In genomic region chr16:11328172-11329079, GRCh38 we compare ENCODE assay signal across 9 cellular contexts. TPM values are rescaled to one million over a fixed set of nuclear protein-coding genes. Genes with fewer than 3 reads are reported as not detected.
DNase-seq lines count a peak whose midpoint lies in the region; ATAC-seq and TF ChIP-seq lines count a peak whose summit lies in the region.
"Had no signal": no experiment of that assay in that cellular context is flagged by ENCODE, and none has a peak within 500 bp of the region (broad histone marks: within the 10 kb centered on the region; RNA-seq: fewer than 3 reads in every experiment).

No MANE protein-coding gene starts in this region.

- intact Hi-C loops in adrenal gland (cut with DNase I): no loop called here

- peak overlapping the region; percentile 68 for H3K9ac ChIP-seq in iPS-18a (ENCODE audit: low read length)

- peak overlapping the region; percentile 49; the same call in 1 of the 2 replicates for H3K27ac ChIP-seq in SJCRH30
- H3K27ac ChIP-seq in adrenal gland: peak overlapping the region in 3 of 5 donors; percentile 9 to 64 (median 54)
- peak overlapping the region; percentile 52 for H3K27ac ChIP-seq in iPS-18a (ENCODE audit: low read length)

- 30 to 33% (median 33%) methylated on average over 12 of the region's 12 CpGs for WGBS in adrenal gland, 4 donors

- H3K27me3 ChIP-seq in SJCRH30: no peaks in the 10 kb centered on the region
- H3K27me3 ChIP-seq in adrenal gland: no peaks in the 10 kb centered on the region
- H3K27me3 ChIP-seq in iPS-18a (ENCODE audit: control insufficient read depth, insufficient read depth, low read length): no peaks in the 10 kb centered on the region

- no peak for TF ChIP-seq POLR2A in adrenal gland (IDR thresholded peaks at IDR 0.05)

- H3K4me3 ChIP-seq in SJCRH30: peak overlapping the region; percentile 35
- H3K4me3 ChIP-seq in adrenal gland: no peak overlapping the region
- peak overlapping the region; percentile 47 for H3K4me3 ChIP-seq in iPS-18a (ENCODE audit: low read length)

- TF ChIP-seq CTCF in adrenal gland (IDR thresholded peaks at IDR 0.05): no peak

- H3K4me1 ChIP-seq in SJCRH30: peaks cover 13% of the 10 kb centered on the region
- H3K4me1 ChIP-seq in adrenal gland (replicated peaks in 1 of 2): peaks cover 4 to 20% of the 10 kb centered on the region in 2 donors
- peaks cover 20% of the 10 kb centered on the region for H3K4me1 ChIP-seq in iPS-18a (ENCODE audit: control insufficient read depth, low read depth, low read length)

- H3K9me3 ChIP-seq in SJCRH30 (replicated peaks): no peaks in the 10 kb centered on the region
- H3K9me3 ChIP-seq in adrenal gland (replicated peaks in 1 of 3): no peaks in the 10 kb centered on the region
- no peaks in the 10 kb centered on the region for H3K9me3 ChIP-seq in iPS-18a (ENCODE audit: control insufficient read depth, low read depth, low read length)

- DNase-seq in CD1c-positive myeloid dendritic cell (ENCODE audit: extremely low spot score): peak; percentile 83
- peak; percentile 78 to 82 for DNase-seq in SJCRH30
- DNase-seq in adrenal gland: peak; percentile 38 to 90 (median 73)
- DNase-seq in stimulated activated CD4-positive, alpha-beta T cell treated with anti-CD3 and anti-CD28 coated beads, Interleukin-2, amount 100 ng/mL, for 24 hours: peak; percentile 47 to 51
- DNase-seq in NCI-H446 treated with DMSO at 0.1 percent for 48 hours (lab: John Stamatoyannopoulos, UW): no peak

- ATAC-seq in GM19324 (IDR thresholded peaks at IDR 0.05; ENCODE audit: low FRiP score, unreplicated experiment): peak; percentile 76
- peak; percentile 78 for ATAC-seq in HG03280 (IDR thresholded peaks at IDR 0.05; ENCODE audit: unreplicated experiment)

- H3K36me3 ChIP-seq in SJCRH30 (no peaks in the 10 kb centered on the region), adrenal gland (replicated peaks in 1 of 2) (no peaks in the 10 kb centered on the region), iPS-18a (ENCODE audit: control insufficient read depth, low read depth, low read length) (no peaks in the 10 kb centered on the region)

RNA-seq across cellular contexts. Expression of gene RMI2, which starts 16.8 kb away (rescaled TPM):
- 28.2 and 33.0 TPM in 2 replicates for total RNA-seq in SJCRH30 (2014; rRNA removed; shearing (Covaris generic))
- total RNA-seq in adrenal gland: 1 to 10 TPM in 4 of 8 donors, under 1 TPM in 2, not detected in 2; 0.70 to 3.9 (median 1.3) TPM
- 1 to 10 TPM in 2 of 3 donors, under 1 TPM in 1; 0.56 to 1.3 (median 1.0) TPM for polyA plus RNA-seq in adrenal gland

RNA-seq across cellular contexts. Expression of gene PRM1, which starts 47.3 kb away (rescaled TPM):
- total RNA-seq in SJCRH30 (2014; rRNA removed; shearing (Covaris generic)): not detected in 2 replicates
- not detected for total RNA-seq in adrenal gland
- polyA plus RNA-seq in adrenal gland: not detected
- total RNA-seq: activated CD8-positive, alpha-beta memory T cell treated with anti-CD3 and anti-CD28 coated beads for 36 hours had no signal

RNA-seq across cellular contexts. Expression of gene PRM2, which starts 52.1 kb away (rescaled TPM):
- total RNA-seq in SJCRH30 (2014; rRNA removed; shearing (Covaris generic)): not detected in 2 replicates
- not detected for total RNA-seq in adrenal gland
- not detected for polyA plus RNA-seq in adrenal gland
- total RNA-seq: activated CD8-positive, alpha-beta memory T cell treated with anti-CD3 and anti-CD28 coated beads for 36 hours had no signal

RNA-seq across cellular contexts. Expression of gene PRM3, which starts 55.0 kb away (rescaled TPM):
- not detected in 2 replicates for total RNA-seq in SJCRH30 (2014; rRNA removed; shearing (Covaris generic))
- total RNA-seq in adrenal gland: not detected
- not detected for polyA plus RNA-seq in adrenal gland
- total RNA-seq: activated CD8-positive, alpha-beta memory T cell treated with anti-CD3 and anti-CD28 coated beads for 36 hours had no signal

RNA-seq across cellular contexts. Expression of gene TNP2, which starts 59.3 kb away (rescaled TPM):
- total RNA-seq in SJCRH30 (2014; rRNA removed; shearing (Covaris generic)): not detected in 2 replicates
- total RNA-seq in adrenal gland: not detected
- not detected for polyA plus RNA-seq in adrenal gland
- total RNA-seq: activated CD8-positive, alpha-beta memory T cell treated with anti-CD3 and anti-CD28 coated beads for 36 hours had no signal

Comparison
In these comparisons a context has a peak if more than half of its experiments do, and no peak if none do; other contexts are left out.
1. H3K4me3 ChIP-seq: peak in SJCRH30 (single experiment) and iPS-18a (single experiment); none in adrenal gland (0 of 4).
2. Peak in every context shown above with its lines, with median percentiles within 50 percentile points of each other: H3K27ac ChIP-seq.